In the genomic region with DNA sequence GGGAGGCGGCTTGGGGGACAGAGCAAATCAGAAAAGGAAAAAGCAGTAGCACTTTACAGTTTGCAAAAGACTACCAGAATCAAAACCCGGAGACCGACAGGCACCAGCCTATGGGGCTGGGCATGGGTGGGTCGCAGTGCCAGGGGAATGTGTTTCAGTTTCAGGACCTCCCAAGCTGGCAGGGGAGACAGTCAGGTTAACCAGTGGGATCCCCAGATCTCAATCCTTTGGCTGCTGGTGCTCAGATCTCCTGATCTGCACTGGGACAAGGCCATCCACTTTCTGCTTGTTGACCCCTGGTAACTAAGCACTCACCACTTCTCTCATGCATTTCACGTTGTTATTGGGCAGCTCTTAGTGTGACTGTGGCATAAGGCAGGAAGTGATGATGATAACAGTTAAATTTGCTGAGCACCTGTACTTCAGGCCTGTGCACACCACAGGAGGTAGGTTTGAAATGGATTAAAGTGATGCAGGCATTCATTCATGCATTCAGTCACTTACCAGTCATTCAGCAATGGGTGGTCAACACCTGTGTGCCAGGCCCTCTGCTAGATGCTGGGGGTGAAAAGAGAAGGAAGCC, we compare ENCODE assay signal across 8 cellular contexts. TPM values are rescaled to one million over a fixed set of nuclear protein-coding genes. Genes with fewer than 3 reads are reported as not detected.
DNase-seq lines count a peak whose midpoint lies in the region; ATAC-seq and TF ChIP-seq lines count a peak whose summit lies in the region.

No MANE protein-coding gene starts in this region.

- H3K27me3 ChIP-seq in left lung: peaks cover 0 to 22% of the 10 kb centered on the region in 2 donors
- H3K27me3 ChIP-seq in tibial nerve: no peaks in the 10 kb centered on the region

- intact Hi-C loops in left lung (cut with DNase I): loop anchor here in 1 of 2 donors (10.0 kb wide), 1 partner anchor 45 kb away; no protein-coding TSS in a partner anchor

- H3K27ac ChIP-seq in left lung: peak overlapping the region; percentile 88 to 92
- H3K27ac ChIP-seq in tibial nerve: peak overlapping the region; percentile 85 to 99 (median 96)

- no peak for TF ChIP-seq POLR2A in tibial nerve (IDR thresholded peaks at IDR 0.05)

- H3K36me3 ChIP-seq in left lung (peaks cover 0 to 9% of the 10 kb centered on the region in 2 donors), tibial nerve (peaks cover 0 to 7% (median 0%) of the 10 kb centered on the region in 3 donors)

- H3K4me1 ChIP-seq in left lung (peaks cover 38 to 77% of the 10 kb centered on the region in 2 donors), tibial nerve (peaks cover 3 to 85% (median 46%) of the 10 kb centered on the region in 4 donors)

- 10 to 21% methylated on average over 5 of the region's 5 CpGs for WGBS in tibial nerve, 2 donors

- H3K9me3 ChIP-seq in left lung (no peaks in the 10 kb centered on the region), tibial nerve (no peaks in the 10 kb centered on the region)

- in situ Hi-C loops in astrocyte of the cerebellum (cut with HindIII; ENCODE audit: low sequenced_read_pairs): no loop called here

- TF ChIP-seq CTCF in astrocyte of the cerebellum (IDR thresholded peaks at IDR 0.05; ENCODE audit: low read depth, low read length, missing control alignments) (no peak), left lung (IDR thresholded peaks at IDR 0.05) (no peak), tibial nerve (IDR thresholded peaks at IDR 0.05) (no peak)

- peak overlapping the region; percentile 48 for H3K4me3 ChIP-seq in astrocyte of the cerebellum (ENCODE audit: low read depth, low read length)
- H3K4me3 ChIP-seq in left lung: peak overlapping the region; percentile 46 to 92
- peak overlapping the region; percentile 65 to 92 (median 74) for H3K4me3 ChIP-seq in tibial nerve

- no peak for TF ChIP-seq EP300 in tibial nerve (IDR thresholded peaks at IDR 0.05)

- DNase-seq in activated CD4-positive, CD25-positive, alpha-beta regulatory T cell treated with anti-CD3 and anti-CD28 coated beads, Interleukin-2, amount 50 U/mL, for 72 hours: no peak
- DNase-seq in NCI-H226 (peak; percentile 34), astrocyte of the cerebellum (ENCODE audit: low read depth) (no peak), left lung (no peak), tibial nerve (ENCODE audit: low spot score in 2 of 2) (no peak), cerebellar nuclear complex (lab: John Stamatoyannopoulos, UW) (no peak)

- peak; percentile 61 to 72 for ATAC-seq in activated CD4-positive, CD25-positive, alpha-beta regulatory T cell treated with anti-CD3 and anti-CD28 coated beads, Interleukin-2, amount 50 U/mL, for 24 hours
- ATAC-seq in left lung (peak; percentile 18), GM19467 (IDR thresholded peaks at IDR 0.05; ENCODE audit: unreplicated experiment) (no peak)

RNA-seq across cellular contexts. Expression of gene STXBP1, which starts 42.2 kb away (rescaled TPM):
- total RNA-seq in left lung: 10 to 100 TPM; 63.0 to 76.7 TPM
- 100 to 1,000 TPM in 3 of 4 donors, 10 to 100 TPM in 1; 96.3 to 142 (median 105) TPM for total RNA-seq in tibial nerve
